ENCODE assay signal across 26 cellular contexts in the genomic region with DNA sequence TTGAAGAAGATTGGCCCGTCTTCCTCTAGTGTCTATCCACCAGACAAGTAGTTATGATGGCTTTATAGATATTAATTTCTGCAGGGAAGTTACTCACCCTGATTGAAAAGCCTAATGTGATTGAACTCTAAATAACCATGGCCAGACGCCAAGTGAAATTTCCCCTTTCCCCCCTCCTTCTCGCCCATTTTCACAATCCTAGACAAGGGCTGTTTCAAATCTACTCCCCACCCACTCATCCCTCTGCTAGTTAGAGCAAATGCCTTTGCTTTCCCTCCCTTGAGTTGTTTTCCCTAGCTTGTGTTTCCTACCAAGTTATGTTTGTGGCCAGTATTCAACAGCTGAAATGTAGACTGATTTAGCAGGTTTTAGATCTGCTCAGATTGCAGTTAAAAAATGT.
DNase-seq lines count a peak whose midpoint lies in the region; ATAC-seq and TF ChIP-seq lines count a peak whose summit lies in the region.
"Had no signal": no experiment of that assay in that cellular context is flagged by ENCODE, and none has a peak within 500 bp of the region (broad histone marks: within the 10 kb centered on the region; RNA-seq: fewer than 3 reads in every experiment).

No MANE protein-coding gene starts in this region.

- peaks cover 15% of the 10 kb centered on the region for H3K4me1 ChIP-seq in adipocyte (ENCODE audit: control insufficient read depth, insufficient read depth, low read length)
- H3K4me1 ChIP-seq: body of pancreas, Peyer's patch, transverse colon had no signal

- peaks cover 8% of the 10 kb centered on the region for H3K36me3 Mint-ChIP-seq in nephron (ENCODE audit: low read depth)
- no peaks in the 10 kb centered on the region for H3K36me3 Mint-ChIP-seq in type B pancreatic cell
- no peaks in the 10 kb centered on the region for H3K36me3 Mint-ChIP-seq in activated CD8-positive, alpha-beta T cell treated with anti-CD3 and anti-CD28 coated beads, Interleukin-2, amount 10 ng/mL, durations not matched to agents 7 days and 5 days (ENCODE audit: low read depth)
- H3K36me3 Mint-ChIP-seq: immature natural killer cell had no signal

- H3K27me3 Mint-ChIP-seq in nephron (ENCODE audit: low read depth) (no peaks in the 10 kb centered on the region), type B pancreatic cell (no peaks in the 10 kb centered on the region)
- no peaks in the 10 kb centered on the region for H3K27me3 Mint-ChIP-seq in activated CD8-positive, alpha-beta T cell treated with anti-CD3 and anti-CD28 coated beads, Interleukin-2, amount 10 ng/mL, durations not matched to agents 7 days and 5 days (ENCODE audit: low read depth)
- H3K27me3 Mint-ChIP-seq: activated T-cell treated with anti-CD3 and anti-CD28 coated beads, Interleukin-2, amount 50 U/mL, for 24 hours had no signal

- H3K36me3 ChIP-seq in adipocyte (ENCODE audit: control insufficient read depth, insufficient read depth, low read length, severe bottlenecking) = no peaks in the 10 kb centered on the region
- H3K36me3 ChIP-seq: Peyer's patch, transverse colon had no signal

- no peaks in the 10 kb centered on the region for H3K27me3 ChIP-seq in adipocyte (replicated peaks; ENCODE audit: control insufficient read depth, insufficient read depth, low read length)
- H3K27me3 ChIP-seq: body of pancreas, Peyer's patch, transverse colon had no signal

- CTCF ChIA-PET in activated CD8-positive, alpha-beta T cell treated with anti-CD3 and anti-CD28 coated beads, Interleukin-2, amount 10 ng/mL, durations not matched to agents 7 days and 5 days (lab: Charles Lee) = no interaction called here

- peak overlapping the region; percentile 45 for H3K9ac ChIP-seq in adipocyte (ENCODE audit: low read length)

- no peak overlapping the region for H3K4me3 ChIP-seq in adipocyte (ENCODE audit: low read length)
- H3K4me3 ChIP-seq: body of pancreas, Peyer's patch, transverse colon had no signal

- ATAC-seq in activated CD8-positive, alpha-beta T cell treated with anti-CD3 and anti-CD28 coated beads, Interleukin-2, amount 10 ng/mL, durations not matched to agents 7 days and 5 days = no peak
- no peak for ATAC-seq in GM19395 (IDR thresholded peaks at IDR 0.05; ENCODE audit: unreplicated experiment)
- ATAC-seq: body of pancreas; left lobe of liver; naive thymus-derived CD8-positive, alpha-beta T cell had no signal

- TF ChIP-seq CTCF in nephron (IDR thresholded peaks at IDR 0.05; ENCODE audit: unreplicated experiment in 3 of 3) = no peak
- TF ChIP-seq CTCF in type B pancreatic cell (conservative IDR thresholded peaks at IDR 0.05) = no peak

- H3K9me3 Mint-ChIP-seq in nephron = peaks cover 25% of the 10 kb centered on the region
- H3K9me3 Mint-ChIP-seq in type B pancreatic cell = peaks cover 7% of the 10 kb centered on the region
- no peaks in the 10 kb centered on the region for H3K9me3 Mint-ChIP-seq in activated CD8-positive, alpha-beta T cell treated with anti-CD3 and anti-CD28 coated beads, Interleukin-2, amount 10 ng/mL, durations not matched to agents 7 days and 5 days (ENCODE audit: insufficient read depth)

- H3K4me1 Mint-ChIP-seq in nephron (peaks cover 32% of the 10 kb centered on the region), type B pancreatic cell (ENCODE audit: unreplicated experiment) (peaks cover 22% of the 10 kb centered on the region)
- no peaks in the 10 kb centered on the region for H3K4me1 Mint-ChIP-seq in activated CD8-positive, alpha-beta T cell treated with anti-CD3 and anti-CD28 coated beads, Interleukin-2, amount 10 ng/mL, durations not matched to agents 7 days and 5 days (ENCODE audit: low read depth)
- H3K4me1 Mint-ChIP-seq: immature natural killer cell; naive thymus-derived CD8-positive, alpha-beta T cell had no signal

- POLR2A ChIA-PET in activated CD8-positive, alpha-beta T cell treated with anti-CD3 and anti-CD28 coated beads, Interleukin-2, amount 10 ng/mL, durations not matched to agents 7 days and 5 days (lab: Charles Lee) = no interaction called here

- H3K9me3 ChIP-seq in adipocyte (ENCODE audit: control insufficient read depth, low read length) = peaks cover 10% of the 10 kb centered on the region
- H3K9me3 ChIP-seq: body of pancreas, Peyer's patch, transverse colon had no signal

- H3K27ac Mint-ChIP-seq in nephron = peak overlapping the region; percentile 88 to 97 (median 91)
- peak overlapping the region; percentile 19 for H3K27ac Mint-ChIP-seq in type B pancreatic cell
- no peak overlapping the region for H3K27ac Mint-ChIP-seq in activated CD8-positive, alpha-beta T cell treated with anti-CD3 and anti-CD28 coated beads, Interleukin-2, amount 10 ng/mL, durations not matched to agents 7 days and 5 days
- H3K27ac Mint-ChIP-seq: activated T-cell treated with anti-CD3 and anti-CD28 coated beads, Interleukin-2, amount 50 U/mL, for 24 hours; immature natural killer cell; naive thymus-derived CD8-positive, alpha-beta T cell had no signal

- H3K4me3 Mint-ChIP-seq in nephron (peak overlapping the region in 1 of 3 experiments; percentile 1), type B pancreatic cell (peak overlapping the region; percentile 26)
- H3K4me3 Mint-ChIP-seq in activated CD8-positive, alpha-beta T cell treated with anti-CD3 and anti-CD28 coated beads, Interleukin-2, amount 10 ng/mL, durations not matched to agents 7 days and 5 days = no peak overlapping the region
- H3K4me3 Mint-ChIP-seq: activated T-cell treated with anti-CD3 and anti-CD28 coated beads, Interleukin-2, amount 50 U/mL, for 24 hours; immature natural killer cell; naive thymus-derived CD8-positive, alpha-beta T cell had no signal

- peak; percentile 1 for DNase-seq in NCI-H82 (lab: John Stamatoyannopoulos, UW)
- no peak for DNase-seq in NCI-H82 treated with DMSO at 0.1 percent for 48 hours (lab: John Stamatoyannopoulos, UW; ENCODE audit: unreplicated experiment)
- DNase-seq in adipocyte (ENCODE audit: low read depth) = peak; percentile 53
- DNase-seq in type B pancreatic cell (ENCODE audit: extremely low spot score, unreplicated experiment) = no peak
- no peak for DNase-seq in activated CD8-positive, alpha-beta T cell treated with anti-CD3 and anti-CD28 coated beads, Interleukin-2, amount 10 ng/mL, durations not matched to agents 7 days and 5 days
- DNase-seq in NCI-H2196 treated with DMSO at 0.1 percent for 48 hours (lab: John Stamatoyannopoulos, UW; ENCODE audit: unreplicated experiment) = no peak
- DNase-seq: activated CD4-positive, alpha-beta T cell treated with anti-CD3 and anti-CD28 coated beads for 4 hours; activated T-cell treated with anti-CD3 and anti-CD28 coated beads, Interleukin-2, amount 50 U/mL, for 24 hours; AML-193; DMS79; effector memory CD4-positive, alpha-beta T cell; GF-D8; immature natural killer cell; KG1; midbrain; MV-4-11; naive thymus-derived CD8-positive, alpha-beta T cell; NCI-H187; Peyer's patch; stimulated activated CD4-positive, alpha-beta T cell treated with anti-CD3 and anti-CD28 coated beads, Interleukin-1b, Interleukin-23, amount 100 ng/mL, for 48 hours; T-helper 2 cell; transverse colon had no signal

Comparison
In these comparisons a context has a peak if more than half of its experiments do, and no peak if none do; other contexts are left out.
1. DNase-seq: peak in NCI-H82 (single experiment) and adipocyte (single experiment); none in NCI-H82 treated with DMSO at 0.1 percent for 48 hours (single experiment), type B pancreatic cell (single experiment), activated CD8-positive, alpha-beta T cell treated with anti-CD3 and anti-CD28 coated beads, Interleukin-2, amount 10 ng/mL, durations not matched to agents 7 days and 5 days (single experiment) and NCI-H2196 treated with DMSO at 0.1 percent for 48 hours (single experiment).